In genomic region chr17:37610971-37611370, GRCh38 we compare ENCODE assay signal across 1 cellular context.
TF ChIP-seq lines count a peak whose summit lies in the region.

No MANE protein-coding gene starts in this region.

TF ChIP-seq in WTC11, 78 proteins besides CTCF, POLR2A, EP300 and RAD21:
- TF ChIP-seq, protein P1, sequence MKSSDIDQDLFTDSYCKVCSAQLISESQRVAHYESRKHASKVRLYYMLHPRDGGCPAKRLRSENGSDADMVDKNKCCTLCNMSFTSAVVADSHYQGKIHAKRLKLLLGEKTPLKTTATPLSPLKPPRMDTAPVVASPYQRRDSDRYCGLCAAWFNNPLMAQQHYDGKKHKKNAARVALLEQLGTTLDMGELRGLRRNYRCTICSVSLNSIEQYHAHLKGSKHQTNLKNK (CRISPR knock-in tag; IDR thresholded peaks at IDR 0.05), result no peak
- TF ChIP-seq ATF1 (CRISPR knock-in tag; IDR thresholded peaks at IDR 0.05), result no peak
- TF ChIP-seq, protein P2, sequence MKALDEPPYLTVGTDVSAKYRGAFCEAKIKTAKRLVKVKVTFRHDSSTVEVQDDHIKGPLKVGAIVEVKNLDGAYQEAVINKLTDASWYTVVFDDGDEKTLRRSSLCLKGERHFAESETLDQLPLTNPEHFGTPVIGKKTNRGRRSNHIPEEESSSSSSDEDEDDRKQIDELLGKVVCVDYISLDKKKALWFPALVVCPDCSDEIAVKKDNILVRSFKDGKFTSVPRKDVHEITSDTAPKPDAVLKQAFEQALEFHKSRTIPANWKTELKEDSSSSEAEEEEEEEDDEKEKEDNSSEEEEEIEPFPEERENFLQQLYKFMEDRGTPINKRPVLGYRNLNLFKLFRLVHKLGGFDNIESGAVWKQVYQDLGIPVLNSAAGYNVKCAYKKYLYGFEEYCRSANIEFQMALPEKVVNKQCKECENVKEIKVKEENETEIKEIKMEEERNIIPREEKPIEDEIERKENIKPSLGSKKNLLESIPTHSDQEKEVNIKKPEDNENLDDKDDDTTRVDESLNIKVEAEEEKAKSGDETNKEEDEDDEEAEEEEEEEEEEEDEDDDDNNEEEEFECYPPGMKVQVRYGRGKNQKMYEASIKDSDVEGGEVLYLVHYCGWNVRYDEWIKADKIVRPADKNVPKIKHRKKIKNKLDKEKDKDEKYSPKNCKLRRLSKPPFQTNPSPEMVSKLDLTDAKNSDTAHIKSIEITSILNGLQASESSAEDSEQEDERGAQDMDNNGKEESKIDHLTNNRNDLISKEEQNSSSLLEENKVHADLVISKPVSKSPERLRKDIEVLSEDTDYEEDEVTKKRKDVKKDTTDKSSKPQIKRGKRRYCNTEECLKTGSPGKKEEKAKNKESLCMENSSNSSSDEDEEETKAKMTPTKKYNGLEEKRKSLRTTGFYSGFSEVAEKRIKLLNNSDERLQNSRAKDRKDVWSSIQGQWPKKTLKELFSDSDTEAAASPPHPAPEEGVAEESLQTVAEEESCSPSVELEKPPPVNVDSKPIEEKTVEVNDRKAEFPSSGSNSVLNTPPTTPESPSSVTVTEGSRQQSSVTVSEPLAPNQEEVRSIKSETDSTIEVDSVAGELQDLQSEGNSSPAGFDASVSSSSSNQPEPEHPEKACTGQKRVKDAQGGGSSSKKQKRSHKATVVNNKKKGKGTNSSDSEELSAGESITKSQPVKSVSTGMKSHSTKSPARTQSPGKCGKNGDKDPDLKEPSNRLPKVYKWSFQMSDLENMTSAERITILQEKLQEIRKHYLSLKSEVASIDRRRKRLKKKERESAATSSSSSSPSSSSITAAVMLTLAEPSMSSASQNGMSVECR (CRISPR knock-in tag; IDR thresholded peaks at IDR 0.05; ENCODE audit: borderline replicate concordance), result no peak
- no peak for TF ChIP-seq ZBTB21 (CRISPR knock-in tag; IDR thresholded peaks at IDR 0.05; ENCODE audit: borderline replicate concordance)
- TF ChIP-seq HMGXB4 (CRISPR knock-in tag; IDR thresholded peaks at IDR 0.05), result no peak
- no peak for TF ChIP-seq TP53 (CRISPR knock-in tag; IDR thresholded peaks at IDR 0.05)
- TF ChIP-seq, protein P3, sequence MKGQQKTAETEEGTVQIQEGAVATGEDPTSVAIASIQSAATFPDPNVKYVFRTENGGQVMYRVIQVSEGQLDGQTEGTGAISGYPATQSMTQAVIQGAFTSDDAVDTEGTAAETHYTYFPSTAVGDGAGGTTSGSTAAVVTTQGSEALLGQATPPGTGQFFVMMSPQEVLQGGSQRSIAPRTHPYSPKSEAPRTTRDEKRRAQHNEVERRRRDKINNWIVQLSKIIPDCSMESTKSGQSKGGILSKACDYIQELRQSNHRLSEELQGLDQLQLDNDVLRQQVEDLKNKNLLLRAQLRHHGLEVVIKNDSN (CRISPR knock-in tag; IDR thresholded peaks at IDR 0.05), result no peak
- TF ChIP-seq, protein P4, sequence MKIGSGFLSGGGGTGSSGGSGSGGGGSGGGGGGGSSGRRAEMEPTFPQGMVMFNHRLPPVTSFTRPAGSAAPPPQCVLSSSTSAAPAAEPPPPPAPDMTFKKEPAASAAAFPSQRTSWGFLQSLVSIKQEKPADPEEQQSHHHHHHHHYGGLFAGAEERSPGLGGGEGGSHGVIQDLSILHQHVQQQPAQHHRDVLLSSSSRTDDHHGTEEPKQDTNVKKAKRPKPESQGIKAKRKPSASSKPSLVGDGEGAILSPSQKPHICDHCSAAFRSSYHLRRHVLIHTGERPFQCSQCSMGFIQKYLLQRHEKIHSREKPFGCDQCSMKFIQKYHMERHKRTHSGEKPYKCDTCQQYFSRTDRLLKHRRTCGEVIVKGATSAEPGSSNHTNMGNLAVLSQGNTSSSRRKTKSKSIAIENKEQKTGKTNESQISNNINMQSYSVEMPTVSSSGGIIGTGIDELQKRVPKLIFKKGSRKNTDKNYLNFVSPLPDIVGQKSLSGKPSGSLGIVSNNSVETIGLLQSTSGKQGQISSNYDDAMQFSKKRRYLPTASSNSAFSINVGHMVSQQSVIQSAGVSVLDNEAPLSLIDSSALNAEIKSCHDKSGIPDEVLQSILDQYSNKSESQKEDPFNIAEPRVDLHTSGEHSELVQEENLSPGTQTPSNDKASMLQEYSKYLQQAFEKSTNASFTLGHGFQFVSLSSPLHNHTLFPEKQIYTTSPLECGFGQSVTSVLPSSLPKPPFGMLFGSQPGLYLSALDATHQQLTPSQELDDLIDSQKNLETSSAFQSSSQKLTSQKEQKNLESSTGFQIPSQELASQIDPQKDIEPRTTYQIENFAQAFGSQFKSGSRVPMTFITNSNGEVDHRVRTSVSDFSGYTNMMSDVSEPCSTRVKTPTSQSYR (CRISPR knock-in tag; IDR thresholded peaks at IDR 0.05), result no peak
- TF ChIP-seq, protein P5, sequence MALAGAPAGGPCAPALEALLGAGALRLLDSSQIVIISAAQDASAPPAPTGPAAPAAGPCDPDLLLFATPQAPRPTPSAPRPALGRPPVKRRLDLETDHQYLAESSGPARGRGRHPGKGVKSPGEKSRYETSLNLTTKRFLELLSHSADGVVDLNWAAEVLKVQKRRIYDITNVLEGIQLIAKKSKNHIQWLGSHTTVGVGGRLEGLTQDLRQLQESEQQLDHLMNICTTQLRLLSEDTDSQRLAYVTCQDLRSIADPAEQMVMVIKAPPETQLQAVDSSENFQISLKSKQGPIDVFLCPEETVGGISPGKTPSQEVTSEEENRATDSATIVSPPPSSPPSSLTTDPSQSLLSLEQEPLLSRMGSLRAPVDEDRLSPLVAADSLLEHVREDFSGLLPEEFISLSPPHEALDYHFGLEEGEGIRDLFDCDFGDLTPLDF (CRISPR knock-in tag; IDR thresholded peaks at IDR 0.05), result no peak
- no peak for TF ChIP-seq ELF4 (CRISPR knock-in tag; IDR thresholded peaks at IDR 0.05; ENCODE audit: low read depth)
- no peak for TF ChIP-seq MLX (CRISPR knock-in tag; IDR thresholded peaks at IDR 0.05)
- no peak for TF ChIP-seq ZNF317 (CRISPR knock-in tag; IDR thresholded peaks at IDR 0.05; ENCODE audit: borderline replicate concordance, low read depth)
- TF ChIP-seq GTF2I (CRISPR knock-in tag; conservative IDR thresholded peaks at IDR 0.05), result no peak
- TF ChIP-seq ZNF121 (CRISPR knock-in tag; IDR thresholded peaks at IDR 0.05), result no peak
